ENCODE assay signal across 8 cellular contexts in genomic region chr11:86151188-86152005, GRCh38.
A peak's percentile ranks its signal among the peaks of the same experiment; 100 is the strongest.
DNase-seq lines count a peak whose midpoint lies in the region; ATAC-seq and TF ChIP-seq lines count a peak whose summit lies in the region.

No MANE protein-coding gene starts in this region.

- POLR2A ChIA-PET in CD8-positive, alpha-beta memory T cell (lab: Charles Lee): no interaction called here

- H3K4me1 ChIP-seq in CD8-positive, alpha-beta memory T cell (ENCODE audit: insufficient read depth, low read length): peaks cover 17% of the 10 kb centered on the region
- peaks cover 46% of the 10 kb centered on the region for H3K4me1 ChIP-seq in foreskin keratinocyte

- peak overlapping the region in 7 of 8 donors; percentile 28 to 93 (median 73) for H3K27ac Mint-ChIP-seq in CD8-positive, alpha-beta memory T cell

- peaks cover 0 to 1% of the 10 kb centered on the region in 2 donors for H3K27me3 Mint-ChIP-seq in CD8-positive, alpha-beta memory T cell

- DNase-seq in CD8-positive, alpha-beta memory T cell: no peak
- DNase-seq in SKM-1 treated with dmso at 0.1 percent for 144 hours (lab: John Stamatoyannopoulos, UW; ENCODE audit: unreplicated experiment) (peak; percentile 20), foreskin keratinocyte (peak; percentile 47 to 65), posterior cingulate gyrus (peak in 9 of 10 donors; percentile 36 to 86 (median 45)), SK-N-DZ (ENCODE audit: low spot score) (no peak)

- no peaks in the 10 kb centered on the region for H3K9me3 ChIP-seq in CD8-positive, alpha-beta memory T cell (ENCODE audit: low read length)

- H3K27me3 ChIP-seq in CD8-positive, alpha-beta memory T cell (ENCODE audit: insufficient read depth, low read length, poor library complexity, severe bottlenecking): no peaks in the 10 kb centered on the region
- H3K27me3 ChIP-seq in foreskin keratinocyte: no peaks in the 10 kb centered on the region

- H3K4me3 Mint-ChIP-seq in CD8-positive, alpha-beta memory T cell: peak overlapping the region in 6 of 7 donors; percentile 8 to 70 (median 22)

- peak overlapping the region; percentile 51 for H3K27ac ChIP-seq in CD8-positive, alpha-beta memory T cell (ENCODE audit: low read depth, low read length)
- peak overlapping the region; percentile 70 for H3K27ac ChIP-seq in foreskin keratinocyte

- H3K4me1 Mint-ChIP-seq in CD8-positive, alpha-beta memory T cell: peaks cover 26 to 35% (median 28%) of the 10 kb centered on the region in 3 donors

- CTCF ChIA-PET in CD8-positive, alpha-beta memory T cell (lab: Charles Lee): no interaction called here

- no peak overlapping the region for H3K4me3 ChIP-seq in CD8-positive, alpha-beta memory T cell (ENCODE audit: low read length)

- ATAC-seq in GM21737 (IDR thresholded peaks at IDR 0.05; ENCODE audit: unreplicated experiment) (peak; percentile 45), foreskin keratinocyte (peak; percentile 37), HG02571 (IDR thresholded peaks at IDR 0.05; ENCODE audit: unreplicated experiment) (no peak), HG02938 (IDR thresholded peaks at IDR 0.05; ENCODE audit: unreplicated experiment) (no peak)

- intact Hi-C loops in posterior cingulate gyrus (cut with DNase I): loop anchor here (1.0 kb wide), 1 partner anchor 82 kb away; the partner anchor contains the start of gene PICALM

- no peak for TF ChIP-seq CTCF in foreskin keratinocyte (conservative IDR thresholded peaks at IDR 0.05)

- no peaks in the 10 kb centered on the region for H3K9me3 Mint-ChIP-seq in CD8-positive, alpha-beta memory T cell

- no peaks in the 10 kb centered on the region for H3K36me3 Mint-ChIP-seq in CD8-positive, alpha-beta memory T cell

- no peaks in the 10 kb centered on the region for H3K36me3 ChIP-seq in CD8-positive, alpha-beta memory T cell (ENCODE audit: insufficient read depth, low read length)

Comparison
In these comparisons a context has a peak if more than half of its experiments do, and no peak if none do; other contexts are left out.
1. DNase-seq: peak in SKM-1 treated with dmso at 0.1 percent for 144 hours (single experiment), foreskin keratinocyte (2 of 2) and posterior cingulate gyrus (9 of 10); none in CD8-positive, alpha-beta memory T cell (0 of 5) and SK-N-DZ (single experiment).
2. ATAC-seq: peak in GM21737 (single experiment) and foreskin keratinocyte (single experiment); none in HG02571 (single experiment) and HG02938 (single experiment).